13 cellular contexts compared by ENCODE assay signal in genomic region chr9:94827584-94828304, GRCh38.
A peak's percentile ranks its signal among the peaks of the same experiment; 100 is the strongest.
DNase-seq lines count a peak whose midpoint lies in the region; ATAC-seq and TF ChIP-seq lines count a peak whose summit lies in the region.
"Had no signal": no experiment of that assay in that cellular context is flagged by ENCODE, and none has a peak within 500 bp of the region (broad histone marks: within the 10 kb centered on the region; RNA-seq: fewer than 3 reads in every experiment).

No MANE protein-coding gene starts in this region.

- peak overlapping the region in 3 of 5 experiments; percentile 33 to 82 (median 64) for H3K27ac Mint-ChIP-seq in brain
- H3K27ac Mint-ChIP-seq: T-helper 1 cell treated with Interleukin-12 subunit alpha and Interleukin-12 subunit beta and Interleukin-4 antibody, amounts not matched to agents 30 μg/mL and 1 μg/mL, for 36 hours had no signal

- in situ Hi-C loops in G401 (cut with HindIII; ENCODE audit: low sequenced_read_pairs), result no loop called here

- DNase-seq in G401 (ENCODE audit: low spot score) (peak; percentile 31), left lobe of liver (ENCODE audit: low spot score) (peak; percentile 76), DMS79 (lab: John Stamatoyannopoulos, UW) (no peak), NCI-H748 (lab: John Stamatoyannopoulos, UW; ENCODE audit: unreplicated experiment) (no peak), NCI-H1436 (lab: John Stamatoyannopoulos, UW) (no peak), AG08396 (ENCODE audit: low spot score) (no peak)
- DNase-seq: activated CD8-positive, alpha-beta memory T cell treated with anti-CD3 and anti-CD28 coated beads, Interleukin-2, amount 50 U/mL, for 4 hours; retina had no signal

- peak overlapping the region; percentile 33 for H3K27ac ChIP-seq in skeletal muscle tissue (ENCODE audit: low read depth, low read length)
- H3K27ac ChIP-seq: BLaER1 treated with 17β-estradiol and CSF1 and Interleukin-3, amounts not matched to agents 10 nM and 100 nM had no signal

- H3K4me3 ChIP-seq in skeletal muscle tissue (ENCODE audit: low read length in 3 of 3), result no peak overlapping the region
- H3K4me3 ChIP-seq: BLaER1 treated with 17β-estradiol and CSF1 and Interleukin-3, amounts not matched to agents 10 nM and 100 nM; K562 had no signal

- no peaks in the 10 kb centered on the region for H3K27me3 ChIP-seq in skeletal muscle tissue (ENCODE audit: control insufficient read depth in 3 of 3, insufficient read depth in 3 of 3, low read length in 3 of 3)
- H3K27me3 ChIP-seq: BLaER1 treated with 17β-estradiol and CSF1 and Interleukin-3, amounts not matched to agents 10 nM and 100 nM had no signal

- no peak overlapping the region for H3K4me3 Mint-ChIP-seq in brain
- H3K4me3 Mint-ChIP-seq: T-helper 1 cell treated with Interleukin-12 subunit alpha and Interleukin-12 subunit beta and Interleukin-4 antibody, amounts not matched to agents 30 μg/mL and 1 μg/mL, for 36 hours had no signal

- peak; percentile 98 for ATAC-seq in left lobe of liver
- ATAC-seq: K562 had no signal

- no peaks in the 10 kb centered on the region for H3K36me3 ChIP-seq in skeletal muscle tissue (ENCODE audit: control insufficient read depth in 3 of 3, insufficient read depth in 3 of 3, low read length in 3 of 3)

- H3K9me3 ChIP-seq in skeletal muscle tissue (ENCODE audit: control insufficient read depth in 3 of 3, low read length in 3 of 3), result no peaks in the 10 kb centered on the region

- peaks cover 67% of the 10 kb centered on the region for H3K36me3 Mint-ChIP-seq in brain

- TF ChIP-seq CTCF in brain (conservative IDR thresholded peaks at IDR 0.05), result no peak

- peaks cover 54% of the 10 kb centered on the region for H3K4me1 Mint-ChIP-seq in brain

- peaks cover 21 to 36% (median 24%) of the 10 kb centered on the region in 3 donors for H3K4me1 ChIP-seq in skeletal muscle tissue (ENCODE audit: control insufficient read depth in 3 of 3, insufficient read depth in 3 of 3, low read length in 3 of 3)

- peaks cover 9 to 17% (median 14%) of the 10 kb centered on the region in 5 experiments for H3K9me3 Mint-ChIP-seq in brain

- no peaks in the 10 kb centered on the region for H3K27me3 Mint-ChIP-seq in brain

- peak overlapping the region in 1 of 3 donors; percentile 15 for H3K9ac ChIP-seq in skeletal muscle tissue (ENCODE audit: low read depth in 1 of 3, low read length in 3 of 3)
- H3K9ac ChIP-seq: BLaER1 treated with 17β-estradiol and CSF1 and Interleukin-3, amounts not matched to agents 10 nM and 100 nM had no signal

Comparison
In these comparisons a context has a peak if more than half of its experiments do, and no peak if none do; other contexts are left out.
1. DNase-seq: peak in G401 (single experiment) and left lobe of liver (single experiment); none in DMS79 (single experiment), NCI-H748 (single experiment), NCI-H1436 (single experiment) and AG08396 (single experiment).